8 cellular contexts compared by ENCODE assay signal in genomic region chr1:154178856-154179811, GRCh38. TPM values are rescaled to one million over a fixed set of nuclear protein-coding genes. Genes with fewer than 3 reads are reported as not detected.
A peak's percentile ranks its signal among the peaks of the same experiment; 100 is the strongest.
DNase-seq lines count a peak whose midpoint lies in the region; ATAC-seq and TF ChIP-seq lines count a peak whose summit lies in the region.

No MANE protein-coding gene starts in this region.

- intact Hi-C loops in MCF 10A (cut with micrococcal nuclease), result no loop called here

- H3K4me3 Mint-ChIP-seq in IgD-negative memory B cell (peak overlapping the region in 3 of 4 donors; percentile 92 to 100 (median 100)), MCF 10A (ENCODE audit: unreplicated experiment) (peak overlapping the region; percentile 34)

- H3K4me1 Mint-ChIP-seq in IgD-negative memory B cell, result peaks cover 52 to 62% (median 57%) of the 10 kb centered on the region in 3 donors
- H3K4me1 Mint-ChIP-seq in MCF 10A (ENCODE audit: insufficient read depth, unreplicated experiment), result peaks cover 54% of the 10 kb centered on the region

- H3K27ac Mint-ChIP-seq in IgD-negative memory B cell, result peak overlapping the region; percentile 93 to 99 (median 94)
- H3K27ac Mint-ChIP-seq in MCF 10A (ENCODE audit: low read depth, unreplicated experiment), result peak overlapping the region; percentile 96

- no peak for TF ChIP-seq CTCF in AG04450 (IDR thresholded peaks at IDR 0.05; ENCODE audit: low read depth, low read length)
- TF ChIP-seq CTCF in MCF 10A (IDR thresholded peaks at IDR 0.05; ENCODE audit: unreplicated experiment), result no peak
- TF ChIP-seq CTCF in omental fat pad (IDR thresholded peaks at IDR 0.05), result no peak

- BruUV-seq in MCF 10A (replicated peaks; lab: Mats Ljungman, UMichigan), result no TSS peak

- peaks cover 2% of the 10 kb centered on the region for H3K36me3 Mint-ChIP-seq in IgD-negative memory B cell
- peaks cover 51% of the 10 kb centered on the region for H3K36me3 Mint-ChIP-seq in MCF 10A (ENCODE audit: insufficient read depth, unreplicated experiment)

- peaks cover 3% of the 10 kb centered on the region; the same call in 1 of the 2 replicates for H3K9me3 ChIP-seq in AG04450 (ENCODE audit: control insufficient read depth, insufficient read depth, low read length)
- no peaks in the 10 kb centered on the region for H3K9me3 ChIP-seq in mucosa of rectum (ENCODE audit: control insufficient read depth in 2 of 2, low read length in 2 of 2)

- CTCF ChIA-PET in AG04450 (lab: Charles Lee) (interaction anchor here (1.4 kb wide), 1 partner anchor 34 kb away, joined by 3 read pairs; no protein-coding TSS in a partner anchor), MCF 10A (lab: Yijun Ruan, JAX) (interaction anchor here (0.6 to 1.0 kb wide), 3 partner anchors 93 to 219 kb away, joined by 3 to 5 read pairs (median 4); no protein-coding TSS in a partner anchor)

- H3K4me3 ChIP-seq in AG04450 (ENCODE audit: low read depth, low read length) (0 out of 2 replicates have a peak overlapping the region, but pooled peaks have one; percentile 4), mucosa of rectum (ENCODE audit: low read length in 2 of 2) (peak overlapping the region; percentile 10 to 98)

- H3K4me1 ChIP-seq in mucosa of rectum (ENCODE audit: control insufficient read depth in 2 of 2, insufficient read depth in 2 of 2, low read length in 2 of 2), result peaks cover 59 to 61% of the 10 kb centered on the region in 2 donors

- H3K27me3 Mint-ChIP-seq in IgD-negative memory B cell (no peaks in the 10 kb centered on the region), MCF 10A (ENCODE audit: insufficient read depth, unreplicated experiment) (no peaks in the 10 kb centered on the region)

- H3K27ac ChIP-seq in AG04450 (ENCODE audit: low read depth, low read length) (no peak overlapping the region), mucosa of rectum (ENCODE audit: low read depth in 2 of 2, low read length in 2 of 2) (peak overlapping the region; percentile 72 to 99)

- no peaks in the 10 kb centered on the region for H3K9me3 Mint-ChIP-seq in IgD-negative memory B cell
- H3K9me3 Mint-ChIP-seq in MCF 10A (ENCODE audit: unreplicated experiment), result no peaks in the 10 kb centered on the region

- peaks cover 13 to 21% of the 10 kb centered on the region in 2 donors for H3K36me3 ChIP-seq in mucosa of rectum (ENCODE audit: control insufficient read depth in 2 of 2, insufficient read depth in 2 of 2, low read length in 2 of 2)

- POLR2A ChIA-PET in AG04450 (lab: Yijun Ruan, JAX), result no interaction called here
- POLR2A ChIA-PET in MCF 10A (lab: Yijun Ruan, JAX), result interaction anchor here (0.6 to 8.6 kb wide), 5 partner anchors 12 to 230 kb away, joined by 3 to 140 read pairs (median 28); partner anchors contain the start of gene UBAP2L

- H3K27me3 ChIP-seq in AG04450 (ENCODE audit: control insufficient read depth, insufficient read depth, low read length), result no peaks in the 10 kb centered on the region
- no peaks in the 10 kb centered on the region for H3K27me3 ChIP-seq in mucosa of rectum (ENCODE audit: control insufficient read depth in 2 of 2, insufficient read depth in 2 of 2, low read length in 2 of 2)

- H3K9ac ChIP-seq in mucosa of rectum (ENCODE audit: low read depth in 1 of 2, low read length in 2 of 2), result peak overlapping the region; percentile 15 to 36

- ATAC-seq in omental fat pad (ENCODE audit: low FRiP score) (no peak), HG03139 (IDR thresholded peaks at IDR 0.05; ENCODE audit: unreplicated experiment) (no peak), HG03039 (IDR thresholded peaks at IDR 0.05; ENCODE audit: unreplicated experiment) (no peak), GM19452 (IDR thresholded peaks at IDR 0.05; ENCODE audit: unreplicated experiment) (no peak)

- DNase-seq in AG04450 (ENCODE audit: low read depth, low spot score), result no peak
- no peak for DNase-seq in MCF 10A (ENCODE audit: unreplicated experiment)
- DNase-seq in omental fat pad (ENCODE audit: low spot score), result no peak

RNA-seq across cellular contexts. Expression of gene TPM3, which starts 12.8 kb away (rescaled TPM):
- polyA plus RNA-seq in AG04450 (2011; rRNA removed) (397 and 565 TPM in 2 replicates), IgD-negative memory B cell (878 TPM)
- polyA minus RNA-seq in AG04450 (2011; rRNA and poly(A)+ RNA removed), result 140 and 155 TPM in 2 replicates
- total RNA-seq in MCF 10A (2022) (625 and 698 TPM in 2 replicates), omental fat pad (100 to 1,000 TPM; 285 to 611 (median 352) TPM)

RNA-seq across cellular contexts. Expression of gene NUP210L, which starts 24.3 kb away (rescaled TPM):
- polyA plus RNA-seq in AG04450 (2011; rRNA removed) (0.01 TPM in 1 of 2 replicates, not detected in the other), IgD-negative memory B cell (not detected)
- 0.05 TPM in 1 of 2 replicates, not detected in the other for polyA minus RNA-seq in AG04450 (2011; rRNA and poly(A)+ RNA removed)
- total RNA-seq in MCF 10A (2022) (0.05 and 0.10 TPM in 2 replicates), omental fat pad (under 1 TPM in 3 of 4 donors, not detected in 1; 0.06 to 0.12 (median 0.09) TPM)

RNA-seq across cellular contexts. Expression of gene CFAP141, which starts 27.0 kb away (rescaled TPM):
- polyA plus RNA-seq in AG04450 (2011; rRNA removed) (not detected in 2 replicates), IgD-negative memory B cell (not detected)
- not detected in 2 replicates for polyA minus RNA-seq in AG04450 (2011; rRNA and poly(A)+ RNA removed)
- total RNA-seq in MCF 10A (2022) (not detected in 2 replicates), omental fat pad (not detected)

RNA-seq across cellular contexts. Expression of gene UBAP2L, which starts 41.6 kb away (rescaled TPM):
- 173 and 177 TPM in 2 replicates for polyA plus RNA-seq in AG04450 (2011; rRNA removed)
- 161 and 185 TPM in 2 replicates for polyA minus RNA-seq in AG04450 (2011; rRNA and poly(A)+ RNA removed)
- polyA plus RNA-seq in IgD-negative memory B cell, result 60.6 TPM
- total RNA-seq in MCF 10A (2022), result 219 and 223 TPM in 2 replicates
- total RNA-seq in omental fat pad, result 10 to 100 TPM; 51.9 to 92.1 (median 73.6) TPM
